Comparison of ENCODE assay signal across 13 cellular contexts in the genomic region with DNA sequence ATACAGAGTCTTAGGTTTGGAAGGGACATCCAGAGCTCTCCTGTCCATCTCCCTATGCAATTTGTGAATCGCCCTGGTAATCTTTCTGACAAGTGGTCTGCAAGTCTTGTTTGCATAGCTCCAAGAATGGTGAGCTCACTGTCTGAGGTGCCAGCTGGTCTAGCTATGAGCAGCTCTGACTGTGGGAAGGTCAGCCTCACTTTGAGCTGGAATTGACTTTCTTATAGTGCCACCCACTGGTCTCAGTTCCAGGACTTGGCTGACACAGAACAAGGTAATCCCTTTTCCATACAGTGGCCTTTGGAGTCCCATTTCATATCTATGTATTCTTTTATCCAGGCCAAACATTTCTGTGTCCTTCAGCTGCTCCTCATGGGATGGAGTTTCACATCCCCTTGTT.
A peak's percentile ranks its signal among the peaks of the same experiment; 100 is the strongest.
DNase-seq lines count a peak whose midpoint lies in the region; FAIRE-seq and TF ChIP-seq lines count a peak whose summit lies in the region.
"Had no signal": no experiment of that assay in that cellular context is flagged by ENCODE, and none has a peak within 500 bp of the region (broad histone marks: within the 10 kb centered on the region; RNA-seq: fewer than 3 reads in every experiment).

No MANE protein-coding gene starts in this region.

- H3K4me3 ChIP-seq in SK-N-SH (ENCODE audit: low read depth in 2 of 2, low read length in 1 of 2): no peak overlapping the region
- no peak overlapping the region for H3K4me3 ChIP-seq in effector memory CD4-positive, alpha-beta T cell (ENCODE audit: insufficient read depth, low read depth, low read length, poor library complexity, severe bottlenecking)
- H3K4me3 ChIP-seq: PC-9 had no signal

- no peak overlapping the region for H3K9ac ChIP-seq in SK-N-SH

- FAIRE-seq in islet of Langerhans (lab: Jason Lieb, UNC): peak; percentile 45
- no peak for FAIRE-seq in HTR-8/SVneo (lab: Jason Lieb, UNC)
- FAIRE-seq: GM18507 had no signal

- H3K27ac ChIP-seq in SK-N-SH (ENCODE audit: low read depth in 2 of 2, low read length in 1 of 2): no peak overlapping the region
- H3K27ac ChIP-seq in effector memory CD4-positive, alpha-beta T cell (ENCODE audit: insufficient read depth, low read length, poor library complexity, severe bottlenecking): no peak overlapping the region
- H3K27ac ChIP-seq: PC-9 had no signal

- no peak for TF ChIP-seq EP300 in SK-N-SH (IDR thresholded peaks at IDR 0.05; ENCODE audit: borderline replicate concordance in 1 of 2, low read depth in 1 of 2, low read length in 1 of 2)

- H3K9me2 ChIP-seq in SK-N-SH: no peaks in the 10 kb centered on the region

- H3K4me2 ChIP-seq in SK-N-SH: no peak overlapping the region; the same call in 1 of the 2 replicates
- H3K4me2 ChIP-seq: PC-9 had no signal

- DNase-seq in AG09319 (ENCODE audit: extremely low read depth, low read depth): peak; percentile 15
- DNase-seq in GM04504 (ENCODE audit: low read depth): peak; percentile 21
- no peak for DNase-seq in SK-N-SH
- DNase-seq in HCEC 1CT: no peak
- no peak for DNase-seq in effector memory CD4-positive, alpha-beta T cell
- DNase-seq in activated T-cell treated with anti-CD3 and anti-CD28 coated beads for 4 hours: no peak
- DNase-seq in HTR-8/SVneo (ENCODE audit: insufficient read length, low spot score): no peak
- DNase-seq: CD4-positive, CD25-positive, alpha-beta regulatory T cell; naive B cell; PC-9; stimulated activated CD4-positive, alpha-beta T cell treated with anti-CD3 and anti-CD28 coated beads, Interleukin-1b, Interleukin-23, amount 100 ng/mL, for 48 hours had no signal

- no peaks in the 10 kb centered on the region for H3K27me3 ChIP-seq in SK-N-SH (ENCODE audit: insufficient read depth)
- H3K27me3 ChIP-seq in effector memory CD4-positive, alpha-beta T cell (replicated peaks; ENCODE audit: control insufficient read depth, insufficient read depth, low read length, poor library complexity, severe bottlenecking): no peaks in the 10 kb centered on the region

- H2AFZ ChIP-seq in SK-N-SH (ENCODE audit: low read depth): no peak overlapping the region
- H2AFZ ChIP-seq: PC-9 had no signal

- no peaks in the 10 kb centered on the region for H3K9me3 ChIP-seq in SK-N-SH
- H3K9me3 ChIP-seq in effector memory CD4-positive, alpha-beta T cell (ENCODE audit: control insufficient read depth, low read length): no peaks in the 10 kb centered on the region

- WGBS in SK-N-SH (ENCODE audit: low lambda C conversion rate): 0% methylated on average over 1 of the region's 1 CpG

- POLR2A ChIA-PET in SK-N-SH (lab: Yijun Ruan, JAX): no interaction called here

- TF ChIP-seq CTCF in AG09319 (IDR thresholded peaks at IDR 0.05; ENCODE audit: low read depth, low read length) (peak; percentile 18), SK-N-SH (IDR thresholded peaks at IDR 0.05) (0 out of 2 replicates have a peak, but pooled peaks have one; percentile 29)

- no peaks in the 10 kb centered on the region for H4K20me1 ChIP-seq in SK-N-SH (ENCODE audit: insufficient read depth)

- H3K79me2 ChIP-seq in SK-N-SH (ENCODE audit: insufficient read depth): no peaks in the 10 kb centered on the region

- CTCF ChIA-PET in SK-N-SH (lab: Yijun Ruan, JAX): interaction anchor here (0.6 to 1.5 kb wide), 5 partner anchors 19 to 565 kb away, joined by 3 to 6 read pairs (median 3); no protein-coding TSS in a partner anchor

- no peaks in the 10 kb centered on the region for H3K36me3 ChIP-seq in SK-N-SH (replicated peaks in 1 of 2; ENCODE audit: control insufficient read depth in 1 of 2, insufficient read depth in 2 of 2, low read length in 1 of 2)
- H3K36me3 ChIP-seq in effector memory CD4-positive, alpha-beta T cell (ENCODE audit: control insufficient read depth, insufficient read depth, low read length): no peaks in the 10 kb centered on the region

- no peaks in the 10 kb centered on the region for H3K4me1 ChIP-seq in SK-N-SH (ENCODE audit: control insufficient read depth in 1 of 2, insufficient read depth in 2 of 2, low read depth in 1 of 2, low read length in 1 of 2)
- no peaks in the 10 kb centered on the region for H3K4me1 ChIP-seq in effector memory CD4-positive, alpha-beta T cell (ENCODE audit: control insufficient read depth, insufficient read depth, low read length, poor library complexity, severe bottlenecking)

- no peaks in the 10 kb centered on the region for H3F3A ChIP-seq in SK-N-SH (replicated peaks; ENCODE audit: insufficient read depth)

- peak; percentile 56 for TF ChIP-seq RAD21 in SK-N-SH (IDR thresholded peaks at IDR 0.05; ENCODE audit: low read length)

TF ChIP-seq in SK-N-SH, 30 proteins besides CTCF, POLR2A, EP300 and RAD21:
- peak; percentile 18; the same call in 1 of the 2 replicates for TF ChIP-seq SMC3 (IDR thresholded peaks at IDR 0.05; ENCODE audit: low read depth, low read length)
- TF ChIP-seq FOSL2 (IDR thresholded peaks at IDR 0.05; ENCODE audit: borderline replicate concordance, low read depth): no peak
- TF ChIP-seq FOXJ3 (CRISPR knock-in tag; IDR thresholded peaks at IDR 0.05): no peak
- no peak for TF ChIP-seq POLR2AphosphoS5 (IDR thresholded peaks at IDR 0.05; ENCODE audit: low read depth, low read length)
TF ChIP-seq in SK-N-SH: peak in this region for 1.

Comparison
In these comparisons a context has a peak if more than half of its experiments do, and no peak if none do; other contexts are left out.
1. DNase-seq: peak in AG09319 (single experiment) and GM04504 (single experiment); none in SK-N-SH (single experiment), HCEC 1CT (single experiment), effector memory CD4-positive, alpha-beta T cell (0 of 3), activated T-cell treated with anti-CD3 and anti-CD28 coated beads for 4 hours (single experiment) and HTR-8/SVneo (single experiment).